Comparison of ENCODE assay signal across 1 cellular context in genomic region chr18:3048121-3048520, GRCh38.
TF ChIP-seq lines count a peak whose summit lies in the region.

No MANE protein-coding gene starts in this region.

TF ChIP-seq in IMR-90, 13 proteins besides CTCF, POLR2A, EP300 and RAD21:
- no peak for TF ChIP-seq BHLHE40 (IDR thresholded peaks at IDR 0.05; ENCODE audit: low read depth, low read length)
- no peak for TF ChIP-seq ELK1 (IDR thresholded peaks at IDR 0.05; ENCODE audit: borderline replicate concordance, low read depth, low read length)
- no peak for TF ChIP-seq USF2 (IDR thresholded peaks at IDR 0.05; ENCODE audit: low read depth, low read length)
- TF ChIP-seq CHD1 (IDR thresholded peaks at IDR 0.05; ENCODE audit: low read depth, low read length), result no peak
- no peak for TF ChIP-seq MXI1 (IDR thresholded peaks at IDR 0.05; ENCODE audit: borderline replicate concordance, low read depth, low read length)
- TF ChIP-seq RCOR1 (IDR thresholded peaks at IDR 0.05; ENCODE audit: insufficient replicate concordance, low read length), result no peak
- TF ChIP-seq NFE2L2 (IDR thresholded peaks at IDR 0.05; ENCODE audit: low read depth, low read length), result no peak
- no peak for TF ChIP-seq MAZ (IDR thresholded peaks at IDR 0.05; ENCODE audit: borderline replicate concordance, low read depth, low read length)
- TF ChIP-seq SMC3 (IDR thresholded peaks at IDR 0.05; ENCODE audit: low read depth, low read length), result no peak
- TF ChIP-seq CEBPB (IDR thresholded peaks at IDR 0.05; ENCODE audit: low read depth, low read length), result no peak
- no peak for TF ChIP-seq FOS (IDR thresholded peaks at IDR 0.05; ENCODE audit: low read depth, low read length)
- no peak for TF ChIP-seq RFX5 (IDR thresholded peaks at IDR 0.05; ENCODE audit: low read depth, low read length)
- no peak for TF ChIP-seq MAFK (IDR thresholded peaks at IDR 0.05; ENCODE audit: low read depth, low read length)
